Comparison of ENCODE assay signal across 8 cellular contexts in the genomic region with DNA sequence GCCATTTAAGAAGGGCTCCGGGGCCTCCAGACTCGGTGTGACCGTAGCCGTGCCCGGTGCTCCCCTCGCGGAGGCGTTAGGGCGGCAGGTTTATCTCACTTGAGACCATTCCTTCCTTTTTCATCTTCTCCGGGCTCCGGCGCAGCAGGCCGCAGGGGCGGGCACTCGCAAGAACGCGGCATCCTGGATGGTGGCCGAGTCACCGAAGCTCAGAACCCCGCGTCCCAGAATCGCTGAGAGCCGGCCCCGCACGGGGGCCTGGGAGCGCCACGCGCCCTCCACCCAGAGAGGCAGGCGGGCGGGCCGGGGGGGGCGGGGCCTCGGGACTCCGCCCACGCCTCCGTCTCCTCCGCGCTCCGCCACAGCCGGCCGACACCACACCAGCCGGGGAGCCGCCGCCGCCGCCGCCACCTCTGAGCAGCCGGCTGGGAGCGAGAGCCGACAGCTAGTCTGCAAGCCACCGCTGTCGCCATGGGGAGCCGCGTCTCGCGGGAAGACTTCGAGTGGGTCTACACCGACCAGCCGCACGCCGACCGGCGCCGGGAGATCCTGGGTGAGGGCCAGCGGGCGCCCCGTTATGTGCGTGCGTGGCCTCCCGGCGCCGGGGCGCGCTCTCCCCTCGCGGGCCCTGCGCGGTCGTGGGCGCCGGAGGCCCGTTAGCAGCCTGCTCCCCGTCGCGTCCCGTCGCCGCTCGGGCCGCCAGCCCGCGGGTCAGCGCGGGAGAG. TPM values are rescaled to one million over a fixed set of nuclear protein-coding genes. Genes with fewer than 3 reads are reported as not detected.
DNase-seq lines count a peak whose midpoint lies in the region; ATAC-seq and TF ChIP-seq lines count a peak whose summit lies in the region.

A gene (plus strand): TSS at position 375 of the 725 bp plus-strand sequence. CDS start 97 bp downstream, at position 472.

- intact Hi-C loops in Calu3 (cut with micrococcal nuclease; ENCODE audit: unreplicated experiment) = no loop called here

- peak within 1 kb of the TSS; percentile 97 for H3K4me3 ChIP-seq in NT2/D1 (ENCODE audit: insufficient read length, low read depth)

- no peaks in the 10 kb centered on the region for H3K27me3 Mint-ChIP-seq in Calu3 (ENCODE audit: unreplicated experiment)
- H3K27me3 Mint-ChIP-seq in endothelial cell (ENCODE audit: unreplicated experiment) = peaks cover 6% of the 10 kb centered on the region

- peak within 1 kb of the TSS; percentile 99 for H3K9ac ChIP-seq in NT2/D1 (ENCODE audit: insufficient read length, low read depth)

- H3K4me3 Mint-ChIP-seq in Calu3 (ENCODE audit: low read depth, unreplicated experiment) (peak within 1 kb of the TSS; percentile 88), endothelial cell (ENCODE audit: unreplicated experiment) (peak within 1 kb of the TSS; percentile 90)

- no TSS peak for BruUV-seq in Calu3 (replicated peaks; lab: Mats Ljungman, UMichigan)

- CTCF ChIA-PET in Calu3 (lab: Charles Lee) = interaction anchor here (0.6 to 0.8 kb wide), 4 partner anchors 30 to 303 kb away, joined by 3 to 6 read pairs (median 5); no protein-coding TSS in a partner anchor

- H3K4me1 ChIP-seq in NT2/D1 (ENCODE audit: insufficient read depth, insufficient read length) = peaks cover 9% of the 10 kb centered on the region

- H3K36me3 ChIP-seq in NT2/D1 (ENCODE audit: insufficient read depth, insufficient read length, low read length) = peaks cover 30% of the 10 kb centered on the region

- DNase-seq in Calu3 (peak; percentile 87), HT1080 (ENCODE audit: low read depth) (peak; percentile 79), NT2/D1 (ENCODE audit: low read depth, low spot score) (peak; percentile 79), endothelial cell (ENCODE audit: low spot score) (peak; percentile 83), middle frontal gyrus (ENCODE audit: extremely low spot score, low spot score) (peak; percentile 63)
- DNase-seq in activated CD8-positive, alpha-beta memory T cell treated with anti-CD3 and anti-CD28 coated beads, Interleukin-2, amount 50 U/mL, for 24 hours (ENCODE audit: extremely low read depth) = peak; percentile 39
- DNase-seq in stimulated activated CD8-positive, alpha-beta memory T cell treated with anti-CD3 and anti-CD28 coated beads, Interleukin-2, amount 100 ng/mL, for 48 hours (ENCODE audit: low read depth in 2 of 2) = peak; percentile 69 to 77

- peaks cover 8% of the 10 kb centered on the region; the same call in 1 of the 2 replicates for H3K9me3 ChIP-seq in NT2/D1 (ENCODE audit: insufficient read depth, low read length)

- H3K27ac Mint-ChIP-seq in Calu3 (ENCODE audit: unreplicated experiment) (peak within 1 kb of the TSS; percentile 77), endothelial cell (ENCODE audit: unreplicated experiment) (peak within 1 kb of the TSS; percentile 40)

- H3K27me3 ChIP-seq in NT2/D1 (ENCODE audit: insufficient read depth, insufficient read length) = no peaks in the 10 kb centered on the region

- no peaks in the 10 kb centered on the region for H3K9me3 Mint-ChIP-seq in Calu3 (ENCODE audit: low read depth, unreplicated experiment)
- H3K9me3 Mint-ChIP-seq in endothelial cell (ENCODE audit: unreplicated experiment) = no peaks in the 10 kb centered on the region

- no peak for TF ChIP-seq CTCF in Calu3 (IDR thresholded peaks at IDR 0.05; ENCODE audit: unreplicated experiment)
- TF ChIP-seq CTCF in endothelial cell (IDR thresholded peaks at IDR 0.05; ENCODE audit: unreplicated experiment) = no peak

- H3K36me3 Mint-ChIP-seq in Calu3 (ENCODE audit: insufficient read depth, unreplicated experiment) (peaks cover 34% of the 10 kb centered on the region), endothelial cell (ENCODE audit: low read depth, unreplicated experiment) (peaks cover 11% of the 10 kb centered on the region)

- ATAC-seq in GM21381 (IDR thresholded peaks at IDR 0.05; ENCODE audit: unreplicated experiment) = peak; percentile 62

- peaks cover 19% of the 10 kb centered on the region for H3K4me1 Mint-ChIP-seq in Calu3 (ENCODE audit: low read depth, unreplicated experiment)
- H3K4me1 Mint-ChIP-seq in endothelial cell (ENCODE audit: unreplicated experiment) = peaks cover 14% of the 10 kb centered on the region

RNA-seq across cellular contexts. Expression of the gene that starts here (rescaled TPM):
- 58.1 and 72.5 TPM in 2 replicates for total RNA-seq in Calu3 (2022)
- 64.7 and 88.3 TPM in 2 replicates for total RNA-seq in HT1080 (2014; rRNA removed; shearing (Covaris generic))
- 90.7 and 105 TPM in 2 replicates for polyA plus RNA-seq in HT1080 (2015; cell fraction: cytosol; rRNA removed)
- polyA plus RNA-seq in HT1080 (2015; cell fraction: nucleus; rRNA removed) = 96.3 and 106 TPM in 2 replicates
- total RNA-seq in endothelial cell (ENCODE audit: unreplicated experiment) = 88.1 TPM

Comparison
In these comparisons a context has a peak if more than half of its experiments do, and no peak if none do; other contexts are left out.
1. Peak in every context shown above with its lines: DNase-seq, ATAC-seq and H3K4me3 ChIP-seq.